Comparison of ENCODE assay signal across 2 cellular contexts in genomic region chr12:102444093-102444492, GRCh38.
TF ChIP-seq lines count a peak whose summit lies in the region.

No MANE protein-coding gene starts in this region.

TF ChIP-seq in liver, 16 proteins besides CTCF, POLR2A, EP300 and RAD21 (continued from another document):
- TF ChIP-seq ZBTB33 (IDR thresholded peaks at IDR 0.05) (peak; percentile 23), FOXA1 (IDR thresholded peaks at IDR 0.05) (peak; percentile 32), TAF1 (conservative IDR thresholded peaks at IDR 0.05) (no peak), HNF4A (conservative IDR thresholded peaks at IDR 0.05) (peak; percentile 75 to 86), SP1 (IDR thresholded peaks at IDR 0.05) (peak; percentile 51), ATF3 (IDR thresholded peaks at IDR 0.05) (peak; percentile 33), NR2F2 (IDR thresholded peaks at IDR 0.05) (no peak), EGR1 (IDR thresholded peaks at IDR 0.05; ENCODE audit: low read depth in 2 of 2) (peak in 1 of 2 donors; percentile 52), MAX (IDR thresholded peaks at IDR 0.05) (peak; percentile 62), REST (IDR thresholded peaks at IDR 0.05) (peak; percentile 23), RXRA (IDR thresholded peaks at IDR 0.05) (peak; percentile 63 to 83), FOXA2 (IDR thresholded peaks at IDR 0.05) (peak; percentile 59), YY1 (IDR thresholded peaks at IDR 0.05) (peak; percentile 54), GABPA (IDR thresholded peaks at IDR 0.05 in 1 of 2, conservative IDR thresholded peaks at IDR 0.05 in 1 of 2) (no peak)

TF ChIP-seq in HepG2, 621 proteins besides CTCF, POLR2A, EP300 and RAD21:
- TF ChIP-seq LBX2 (CRISPR knock-in tag; IDR thresholded peaks at IDR 0.05; ENCODE audit: borderline replicate concordance) (no peak), ZNF597 (CRISPR knock-in tag; IDR thresholded peaks at IDR 0.05) (no peak), HDAC2 (CRISPR knock-in tag; IDR thresholded peaks at IDR 0.05) (no peak), AKAP8 (CRISPR knock-in tag; IDR thresholded peaks at IDR 0.05) (no peak), ZNF576 (CRISPR knock-in tag; IDR thresholded peaks at IDR 0.05) (no peak), RBM22 (optimal IDR thresholded peaks at IDR 0.05; ENCODE audit: low read length) (no peak), HDAC6 (IDR thresholded peaks at IDR 0.05; ENCODE audit: low read depth, low read length) (no peak), KMT2A (CRISPR knock-in tag; IDR thresholded peaks at IDR 0.05) (no peak), THAP8 (CRISPR knock-in tag; IDR thresholded peaks at IDR 0.05; ENCODE audit: borderline replicate concordance) (no peak), RELA (CRISPR knock-in tag; IDR thresholded peaks at IDR 0.05) (no peak), HMGXB4 (CRISPR knock-in tag; IDR thresholded peaks at IDR 0.05; ENCODE audit: borderline replicate concordance in 1 of 2, low read depth in 1 of 2) (no peak), SRF (IDR thresholded peaks at IDR 0.05; ENCODE audit: low read depth, low read length) (no peak), ZFP62 (CRISPR knock-in tag; IDR thresholded peaks at IDR 0.05) (no peak), CHD2 (IDR thresholded peaks at IDR 0.05; ENCODE audit: low read depth, low read length) (no peak), SETDB1 (CRISPR knock-in tag; IDR thresholded peaks at IDR 0.05; ENCODE audit: borderline replicate concordance) (no peak), ZNF678 (CRISPR knock-in tag; IDR thresholded peaks at IDR 0.05) (no peak), ZNF878 (CRISPR knock-in tag; IDR thresholded peaks at IDR 0.05) (no peak), TP53 (CRISPR knock-in tag; conservative IDR thresholded peaks at IDR 0.05) (no peak), ELK4 (CRISPR knock-in tag; IDR thresholded peaks at IDR 0.05; ENCODE audit: borderline replicate concordance) (no peak), MTF2 (CRISPR knock-in tag; IDR thresholded peaks at IDR 0.05; ENCODE audit: borderline replicate concordance) (no peak)
